In the genomic region with DNA sequence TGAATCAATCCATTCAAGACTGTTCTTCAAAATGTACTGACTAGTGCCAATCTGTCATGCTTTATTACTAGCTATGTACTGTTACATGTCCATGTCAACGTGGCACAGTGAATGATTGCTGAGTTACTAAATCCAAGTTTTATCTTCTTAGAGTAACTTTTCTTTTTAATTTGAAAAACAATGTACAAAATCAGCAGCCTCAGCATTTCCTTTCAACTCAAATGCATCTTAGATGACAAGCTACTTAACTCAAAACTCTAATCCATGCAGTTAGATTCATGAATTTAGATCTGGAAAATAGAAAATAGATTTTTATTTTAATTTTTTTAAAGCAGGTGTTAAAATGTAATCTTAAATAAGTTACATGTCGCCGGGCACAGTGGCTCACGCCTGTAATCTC, we compare ENCODE assay signal across 33 cellular contexts.
"Had no signal": no experiment of that assay in that cellular context is flagged by ENCODE, and none has a peak within 500 bp of the region (broad histone marks: within the 10 kb centered on the region; RNA-seq: fewer than 3 reads in every experiment).

No MANE protein-coding gene starts in this region.

- H3K4me3 ChIP-seq: adrenal gland, ascending aorta, body of pancreas, breast epithelium, cardiac muscle cell had no signal

- ATAC-seq: activated naive CD4-positive, alpha-beta T cell treated with anti-CD3 and anti-CD28 coated beads, Interleukin-2, amount 50 U/mL, for 72 hours; activated naive CD8-positive, alpha-beta T cell treated with anti-CD3 and anti-CD28 coated beads, Interleukin-2, amount 50 U/mL, for 24 hours; activated T-cell treated with anti-CD3 and anti-CD28 coated beads, Interleukin-2, amount 50 U/mL, for 4 hours; activated T-cell treated with anti-CD3 and anti-CD28 coated beads, Interleukin-2, amount 50 U/mL, for 72 hours; activated T-helper 17 cell treated with anti-CD3 and anti-CD28 coated beads, Interleukin-2, amount 50 U/mL, for 72 hours; body of pancreas had no signal

- DNase-seq: activated effector memory CD4-positive, alpha-beta T cell treated with anti-CD3 and anti-CD28 coated beads, Interleukin-2, amount 50 U/mL, for 16 hours; activated effector memory CD4-positive, alpha-beta T cell treated with Interleukin-2 at 50 U/mL for 16 hours; activated gamma-delta T cell; activated gamma-delta T cell treated with Interleukin-2 at 50 U/mL for 16 hours; activated naive CD4-positive, alpha-beta T cell; activated naive CD4-positive, alpha-beta T cell treated with anti-CD3 and anti-CD28 coated beads for 36 hours; activated naive CD4-positive, alpha-beta T cell treated with anti-CD3 and anti-CD28 coated beads, Interleukin-2, amount 10 ng/mL, durations not matched to agents 7 days and 5 days; activated naive CD4-positive, alpha-beta T cell treated with anti-CD3 and anti-CD28 coated beads, Interleukin-2, amount 50 U/mL, for 16 hours; activated naive CD4-positive, alpha-beta T cell treated with Interleukin-2 at 50 U/mL for 16 hours; activated naive CD8-positive, alpha-beta T cell treated with anti-CD3 and anti-CD28 coated beads for 36 hours; activated naive CD8-positive, alpha-beta T cell treated with anti-CD3 and anti-CD28 coated beads, Interleukin-2, amount 10 ng/mL, durations not matched to agents 7 days and 5 days; activated naive CD8-positive, alpha-beta T cell treated with anti-CD3 and anti-CD28 coated beads, Interleukin-2, amount 50 U/mL, for 24 hours; activated T-cell treated with anti-CD3 and anti-CD28 coated beads, Interleukin-2, amount 50 U/mL, for 24 hours; activated T-cell treated with anti-CD3 and anti-CD28 coated beads, Interleukin-2, amount 50 U/mL, for 4 hours; activated T-cell treated with anti-CD3 and anti-CD28 coated beads, Interleukin-2, amount 50 U/mL, for 48 hours; activated T-cell treated with anti-CD3 and anti-CD28 coated beads, Interleukin-2, amount 50 U/mL, for 72 hours; adrenal gland; amniotic stem cell; amygdala; anterior cingulate cortex; aorta; body of pancreas; brain microvascular endothelial cell; caudate nucleus; central memory CD4-positive, alpha-beta T cell; cerebellar nuclear complex had no signal

- FAIRE-seq: astrocyte, bronchial epithelial cell had no signal

- H3K27me3 ChIP-seq: adrenal gland, ascending aorta, body of pancreas, brain microvascular endothelial cell, breast epithelium, cardiac muscle cell had no signal

- H3K27ac ChIP-seq: adrenal gland, ascending aorta, body of pancreas, brain microvascular endothelial cell, breast epithelium, cardiac muscle cell had no signal

- H3K36me3 ChIP-seq: adrenal gland, ascending aorta, brain microvascular endothelial cell, breast epithelium, cardiac muscle cell had no signal

- H3K9me3 ChIP-seq: adrenal gland, ascending aorta, body of pancreas, breast epithelium had no signal

- H3K4me1 ChIP-seq: adrenal gland, ascending aorta, body of pancreas, breast epithelium had no signal
